In genomic region chr22:35467788-35468187, GRCh38 we compare ENCODE assay signal across 8 cellular contexts.
A peak's percentile ranks its signal among the peaks of the same experiment; 100 is the strongest.
DNase-seq lines count a peak whose midpoint lies in the region; ATAC-seq and TF ChIP-seq lines count a peak whose summit lies in the region.

No MANE protein-coding gene starts in this region.

- H3K4me3 ChIP-seq in lower leg skin (ENCODE audit: low read depth, poor library complexity, severe bottlenecking) (no peak overlapping the region), suprapubic skin (no peak overlapping the region), A673 (ENCODE audit: low read depth, low read length, poor library complexity, severe bottlenecking) (no peak overlapping the region)

- H3K4me3 Mint-ChIP-seq in activated CD8-positive, alpha-beta T cell treated with anti-CD3 and anti-CD28 coated beads for 36 hours, result no peak overlapping the region
- no peak overlapping the region for H3K4me3 Mint-ChIP-seq in stimulated activated memory B cell treated with anti-CD40 and anti-IgM and Interleukin-4, amounts not matched to agents 10 μg/mL and 1 μg/mL and 100 μg/mL, for 72 hours

- H3K27ac Mint-ChIP-seq in activated CD8-positive, alpha-beta T cell treated with anti-CD3 and anti-CD28 coated beads for 36 hours, result no peak overlapping the region
- H3K27ac Mint-ChIP-seq in stimulated activated memory B cell treated with anti-CD40 and anti-IgM and Interleukin-4, amounts not matched to agents 10 μg/mL and 1 μg/mL and 100 μg/mL, for 72 hours, result no peak overlapping the region

- POLR2A ChIA-PET in A673 (lab: Charles Lee; ENCODE audit: low non-redundant PET), result no interaction called here
- POLR2A ChIA-PET in activated CD8-positive, alpha-beta T cell treated with anti-CD3 and anti-CD28 coated beads for 36 hours (lab: Charles Lee), result no interaction called here

- peaks cover 20% of the 10 kb centered on the region for H3K36me3 Mint-ChIP-seq in activated CD8-positive, alpha-beta T cell treated with anti-CD3 and anti-CD28 coated beads for 36 hours (ENCODE audit: low read depth)
- peaks cover 46% of the 10 kb centered on the region for H3K36me3 Mint-ChIP-seq in stimulated activated memory B cell treated with anti-CD40 and anti-IgM and Interleukin-4, amounts not matched to agents 10 μg/mL and 1 μg/mL and 100 μg/mL, for 72 hours

- H3K27me3 Mint-ChIP-seq in activated CD8-positive, alpha-beta T cell treated with anti-CD3 and anti-CD28 coated beads for 36 hours, result no peaks in the 10 kb centered on the region
- no peaks in the 10 kb centered on the region for H3K27me3 Mint-ChIP-seq in stimulated activated memory B cell treated with anti-CD40 and anti-IgM and Interleukin-4, amounts not matched to agents 10 μg/mL and 1 μg/mL and 100 μg/mL, for 72 hours

- WGBS in lower leg skin, 2 donors, result 23 to 37% methylated on average over 7 to 8 of the region's 8 CpGs
- WGBS in suprapubic skin, result 7% methylated on average over 6 of the region's 8 CpGs

- no peak for TF ChIP-seq POLR2A in lower leg skin (IDR thresholded peaks at IDR 0.05)
- no peak for TF ChIP-seq POLR2A in suprapubic skin (IDR thresholded peaks at IDR 0.05)

- intact Hi-C loops in lower leg skin (cut with DNase I; ENCODE audit: low total_unique reads), result no loop called here
- intact Hi-C loops in A673 (cut with micrococcal nuclease; ENCODE audit: unreplicated experiment), result no loop called here
- intact Hi-C loops in activated CD8-positive, alpha-beta T cell treated with anti-CD3 and anti-CD28 coated beads for 36 hours (cut with micrococcal nuclease), result no loop called here

- H3K4me1 ChIP-seq in suprapubic skin (peaks cover 41% of the 10 kb centered on the region), A673 (ENCODE audit: insufficient read depth, low read length, poor library complexity, severe bottlenecking) (no peaks in the 10 kb centered on the region)

- no peak for TF ChIP-seq EP300 in suprapubic skin (IDR thresholded peaks at IDR 0.05)

- ATAC-seq in activated CD8-positive, alpha-beta T cell treated with anti-CD3 and anti-CD28 coated beads for 36 hours, result no peak
- ATAC-seq in stimulated activated memory B cell treated with anti-CD40 and anti-IgM and Interleukin-4, amounts not matched to agents 10 μg/mL and 1 μg/mL and 100 μg/mL, for 72 hours, result no peak

- H3K9me3 ChIP-seq in suprapubic skin (no peaks in the 10 kb centered on the region), A673 (ENCODE audit: low read depth, low read length, poor library complexity, severe bottlenecking) (peaks cover 3% of the 10 kb centered on the region)

- no peaks in the 10 kb centered on the region for H3K27me3 ChIP-seq in suprapubic skin
- no peaks in the 10 kb centered on the region for H3K27me3 ChIP-seq in A673 (replicated peaks; ENCODE audit: insufficient read depth, low read depth, low read length, poor library complexity)

- DNase-seq in NCI-H1694 treated with DMSO at 0.1 percent for 48 hours (lab: John Stamatoyannopoulos, UW), result peak; percentile 21
- DNase-seq in ecto neural progenitor cell (ENCODE audit: low spot score), result peak; percentile 72
- DNase-seq in lower leg skin (ENCODE audit: low spot score in 2 of 2), result peak; percentile 62 to 89
- peak; percentile 78 to 85 for DNase-seq in suprapubic skin (ENCODE audit: low spot score in 2 of 2)
- no peak for DNase-seq in A673 (ENCODE audit: low spot score)
- DNase-seq in activated CD8-positive, alpha-beta T cell treated with anti-CD3 and anti-CD28 coated beads for 36 hours, result no peak
- DNase-seq in NCI-H2107 treated with DMSO at 0.1 percent for 48 hours (lab: John Stamatoyannopoulos, UW; ENCODE audit: unreplicated experiment), result no peak

- no peaks in the 10 kb centered on the region for H3K36me3 ChIP-seq in suprapubic skin
- H3K36me3 ChIP-seq in A673 (ENCODE audit: insufficient read depth, low read length, poor library complexity, severe bottlenecking), result peaks cover 9% of the 10 kb centered on the region

- peaks cover 9% of the 10 kb centered on the region for H3K9me3 Mint-ChIP-seq in activated CD8-positive, alpha-beta T cell treated with anti-CD3 and anti-CD28 coated beads for 36 hours
- H3K9me3 Mint-ChIP-seq in stimulated activated memory B cell treated with anti-CD40 and anti-IgM and Interleukin-4, amounts not matched to agents 10 μg/mL and 1 μg/mL and 100 μg/mL, for 72 hours, result peaks cover 8% of the 10 kb centered on the region

- H3K27ac ChIP-seq in suprapubic skin (peak overlapping the region; percentile 78), A673 (ENCODE audit: low read depth, low read length, poor library complexity, severe bottlenecking) (no peak overlapping the region)

- CTCF ChIA-PET in A673 (lab: Charles Lee), result no interaction called here
- CTCF ChIA-PET in activated CD8-positive, alpha-beta T cell treated with anti-CD3 and anti-CD28 coated beads for 36 hours (lab: Charles Lee), result no interaction called here

- H3K4me1 Mint-ChIP-seq in activated CD8-positive, alpha-beta T cell treated with anti-CD3 and anti-CD28 coated beads for 36 hours (ENCODE audit: low read depth), result no peaks in the 10 kb centered on the region
- H3K4me1 Mint-ChIP-seq in stimulated activated memory B cell treated with anti-CD40 and anti-IgM and Interleukin-4, amounts not matched to agents 10 μg/mL and 1 μg/mL and 100 μg/mL, for 72 hours, result peaks cover 10% of the 10 kb centered on the region

- TF ChIP-seq CTCF in lower leg skin (IDR thresholded peaks at IDR 0.05) (no peak), suprapubic skin (IDR thresholded peaks at IDR 0.05) (no peak), A673 (conservative IDR thresholded peaks at IDR 0.05; ENCODE audit: low read depth, low read length) (no peak)
- TF ChIP-seq CTCF in activated CD8-positive, alpha-beta T cell treated with anti-CD3 and anti-CD28 coated beads for 36 hours (IDR thresholded peaks at IDR 0.05), result no peak

- BruUV-seq in A673 (replicated peaks; lab: Mats Ljungman, UMichigan), result no TSS peak

Comparison
In these comparisons a context has a peak if more than half of its experiments do, and no peak if none do; other contexts are left out.
1. DNase-seq: peak in NCI-H1694 treated with DMSO at 0.1 percent for 48 hours (single experiment), ecto neural progenitor cell (single experiment), lower leg skin (2 of 2) and suprapubic skin (2 of 2); none in A673 (single experiment), activated CD8-positive, alpha-beta T cell treated with anti-CD3 and anti-CD28 coated beads for 36 hours (single experiment) and NCI-H2107 treated with DMSO at 0.1 percent for 48 hours (single experiment).